1 cellular context compared by ENCODE assay signal in the genomic region with DNA sequence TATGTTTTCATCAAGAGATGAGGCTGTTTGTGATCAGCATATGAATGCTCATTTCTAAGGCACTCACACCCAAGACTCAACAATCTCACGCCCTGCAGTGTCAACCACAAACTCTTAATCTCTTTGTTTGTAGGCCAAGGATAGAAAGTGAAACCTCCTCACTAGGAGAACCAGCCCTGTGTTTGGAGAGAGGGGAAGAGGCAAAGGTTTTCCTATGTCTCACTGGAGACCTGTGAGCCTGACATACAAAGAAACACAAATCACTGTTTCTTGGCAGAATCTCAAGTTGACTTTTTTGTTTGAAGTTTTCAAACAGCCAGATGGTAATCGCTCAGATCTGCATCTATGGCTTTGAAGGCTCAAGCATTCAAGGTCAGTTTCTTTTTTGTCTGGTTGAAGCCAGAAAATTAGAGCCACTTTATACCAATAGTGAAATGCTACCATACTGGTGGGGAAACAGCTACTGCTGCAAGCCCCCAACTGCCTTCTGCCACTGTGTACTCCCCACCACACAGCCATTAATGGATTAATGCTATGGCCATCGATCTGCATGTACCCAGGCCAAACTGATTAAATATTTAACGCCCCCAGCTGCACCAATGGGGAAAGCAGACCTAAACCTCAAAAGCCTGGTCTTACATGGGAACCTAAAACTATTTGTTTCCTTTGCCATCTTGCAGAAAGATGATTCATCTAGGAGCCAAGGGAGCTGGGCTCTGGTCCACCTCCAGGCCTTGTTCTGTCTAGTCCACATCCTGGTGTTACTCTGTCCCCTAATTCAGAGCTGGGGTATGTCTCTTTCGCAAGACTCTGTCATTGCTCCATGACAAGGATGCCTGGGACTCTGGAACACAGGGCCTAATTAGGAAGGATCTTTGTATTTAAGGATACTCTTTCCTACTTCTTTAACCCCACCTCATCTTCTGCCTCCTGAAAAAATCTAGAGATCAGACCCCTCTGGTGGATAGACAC.
TF ChIP-seq lines count a peak whose summit lies in the region.

No MANE protein-coding gene starts in this region.

TF ChIP-seq in HepG2, 621 proteins besides CTCF, POLR2A, EP300 and RAD21 (continues in another document):
- TF ChIP-seq NR2F2 (IDR thresholded peaks at IDR 0.05; ENCODE audit: borderline replicate concordance, low read depth) (no peak), ZNF431 (CRISPR knock-in tag; IDR thresholded peaks at IDR 0.05; ENCODE audit: borderline replicate concordance, low read depth) (no peak), CEBPG (CRISPR knock-in tag; IDR thresholded peaks at IDR 0.05) (peak; percentile 80), CEBPB (IDR thresholded peaks at IDR 0.05; ENCODE audit: borderline replicate concordance, low read depth, low read length) (peak; percentile 80), ZNF253 (CRISPR knock-in tag; IDR thresholded peaks at IDR 0.05; ENCODE audit: borderline replicate concordance) (no peak), SOX13 (IDR thresholded peaks at IDR 0.05) (no peak), SOX13 (CRISPR knock-in tag; conservative IDR thresholded peaks at IDR 0.05 in 1 of 2, IDR thresholded peaks at IDR 0.05 in 1 of 2) (peak in 1 of 2 experiments; percentile 34; a peak in 1 of 4 replicates), LCORL (IDR thresholded peaks at IDR 0.05) (no peak), LCORL (CRISPR knock-in tag; IDR thresholded peaks at IDR 0.05) (0 out of 2 replicates have a peak, but pooled peaks have one; percentile 38), FOSL2 (CRISPR knock-in tag; IDR thresholded peaks at IDR 0.05) (peak; percentile 53), SSRP1 (CRISPR knock-in tag; IDR thresholded peaks at IDR 0.05) (peak; percentile 86), ZNF629 (CRISPR knock-in tag; conservative IDR thresholded peaks at IDR 0.05) (no peak), TCF7 (IDR thresholded peaks at IDR 0.05; ENCODE audit: low read depth) (peak; percentile 55), SIX1 (CRISPR knock-in tag; IDR thresholded peaks at IDR 0.05; ENCODE audit: borderline replicate concordance) (no peak), HMG20A (CRISPR knock-in tag; IDR thresholded peaks at IDR 0.05; ENCODE audit: borderline replicate concordance) (0 out of 2 replicates have a peak, but pooled peaks have one; percentile 62), NFE2 (CRISPR knock-in tag; IDR thresholded peaks at IDR 0.05) (no peak), HMG20B (CRISPR knock-in tag; conservative IDR thresholded peaks at IDR 0.05) (peak; percentile 72), TEAD3 (CRISPR knock-in tag; optimal IDR thresholded peaks at IDR 0.05; ENCODE audit: borderline replicate concordance) (peak; percentile 10), ZSCAN22 (CRISPR knock-in tag; IDR thresholded peaks at IDR 0.05) (no peak), GFI1 (CRISPR knock-in tag; IDR thresholded peaks at IDR 0.05; ENCODE audit: borderline replicate concordance) (peak; percentile 92), ZNF543 (CRISPR knock-in tag; IDR thresholded peaks at IDR 0.05) (no peak), ZFX (CRISPR knock-in tag; IDR thresholded peaks at IDR 0.05; ENCODE audit: low read depth) (peak; percentile 21; the same call in 1 of the 2 replicates), HNRNPUL1 (IDR thresholded peaks at IDR 0.05; ENCODE audit: low read depth, low read length) (no peak), RARG (CRISPR knock-in tag; IDR thresholded peaks at IDR 0.05; ENCODE audit: low read depth) (no peak), CBX5 (CRISPR knock-in tag; IDR thresholded peaks at IDR 0.05; ENCODE audit: borderline replicate concordance) (no peak), SMAD9 (CRISPR knock-in tag; IDR thresholded peaks at IDR 0.05) (no peak)
- TF ChIP-seq, protein P1, sequence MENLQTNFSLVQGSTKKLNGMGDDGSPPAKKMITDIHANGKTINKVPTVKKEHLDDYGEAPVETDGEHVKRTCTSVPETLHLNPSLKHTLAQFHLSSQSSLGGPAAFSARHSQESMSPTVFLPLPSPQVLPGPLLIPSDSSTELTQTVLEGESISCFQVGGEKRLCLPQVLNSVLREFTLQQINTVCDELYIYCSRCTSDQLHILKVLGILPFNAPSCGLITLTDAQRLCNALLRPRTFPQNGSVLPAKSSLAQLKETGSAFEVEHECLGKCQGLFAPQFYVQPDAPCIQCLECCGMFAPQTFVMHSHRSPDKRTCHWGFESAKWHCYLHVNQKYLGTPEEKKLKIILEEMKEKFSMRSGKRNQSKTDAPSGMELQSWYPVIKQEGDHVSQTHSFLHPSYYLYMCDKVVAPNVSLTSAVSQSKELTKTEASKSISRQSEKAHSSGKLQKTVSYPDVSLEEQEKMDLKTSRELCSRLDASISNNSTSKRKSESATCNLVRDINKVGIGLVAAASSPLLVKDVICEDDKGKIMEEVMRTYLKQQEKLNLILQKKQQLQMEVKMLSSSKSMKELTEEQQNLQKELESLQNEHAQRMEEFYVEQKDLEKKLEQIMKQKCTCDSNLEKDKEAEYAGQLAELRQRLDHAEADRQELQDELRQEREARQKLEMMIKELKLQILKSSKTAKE (CRISPR knock-in tag; IDR thresholded peaks at IDR 0.05; ENCODE audit: borderline replicate concordance), result no peak
- TF ChIP-seq, protein P2, sequence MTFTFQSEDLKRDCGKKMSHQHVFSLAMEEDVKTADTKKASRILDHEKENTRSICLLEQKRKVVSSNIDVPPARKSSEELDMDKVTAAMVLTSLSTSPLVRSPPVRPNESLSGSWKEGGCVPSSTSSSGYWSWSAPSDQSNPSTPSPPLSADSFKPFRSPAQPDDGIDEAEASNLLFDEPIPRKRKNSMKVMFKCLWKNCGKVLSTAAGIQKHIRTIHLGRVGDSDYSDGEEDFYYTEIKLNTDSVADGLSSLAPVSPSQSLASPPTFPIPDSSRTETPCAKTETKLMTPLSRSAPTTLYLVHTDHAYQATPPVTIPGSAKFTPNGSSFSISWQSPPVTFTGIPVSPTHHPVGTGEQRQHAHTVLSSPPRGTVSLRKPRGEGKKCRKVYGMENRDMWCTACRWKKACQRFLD (CRISPR knock-in tag; IDR thresholded peaks at IDR 0.05; ENCODE audit: borderline replicate concordance), result no peak
- TF ChIP-seq, protein P3, sequence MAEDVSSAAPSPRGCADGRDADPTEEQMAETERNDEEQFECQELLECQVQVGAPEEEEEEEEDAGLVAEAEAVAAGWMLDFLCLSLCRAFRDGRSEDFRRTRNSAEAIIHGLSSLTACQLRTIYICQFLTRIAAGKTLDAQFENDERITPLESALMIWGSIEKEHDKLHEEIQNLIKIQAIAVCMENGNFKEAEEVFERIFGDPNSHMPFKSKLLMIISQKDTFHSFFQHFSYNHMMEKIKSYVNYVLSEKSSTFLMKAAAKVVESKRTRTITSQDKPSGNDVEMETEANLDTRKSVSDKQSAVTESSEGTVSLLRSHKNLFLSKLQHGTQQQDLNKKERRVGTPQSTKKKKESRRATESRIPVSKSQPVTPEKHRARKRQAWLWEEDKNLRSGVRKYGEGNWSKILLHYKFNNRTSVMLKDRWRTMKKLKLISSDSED (CRISPR knock-in tag; IDR thresholded peaks at IDR 0.05), result no peak
- TF ChIP-seq, protein P4, sequence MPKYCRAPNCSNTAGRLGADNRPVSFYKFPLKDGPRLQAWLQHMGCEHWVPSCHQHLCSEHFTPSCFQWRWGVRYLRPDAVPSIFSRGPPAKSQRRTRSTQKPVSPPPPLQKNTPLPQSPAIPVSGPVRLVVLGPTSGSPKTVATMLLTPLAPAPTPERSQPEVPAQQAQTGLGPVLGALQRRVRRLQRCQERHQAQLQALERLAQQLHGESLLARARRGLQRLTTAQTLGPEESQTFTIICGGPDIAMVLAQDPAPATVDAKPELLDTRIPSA (CRISPR knock-in tag; IDR thresholded peaks at IDR 0.05; ENCODE audit: borderline replicate concordance), result no peak
- TF ChIP-seq, protein P5, sequence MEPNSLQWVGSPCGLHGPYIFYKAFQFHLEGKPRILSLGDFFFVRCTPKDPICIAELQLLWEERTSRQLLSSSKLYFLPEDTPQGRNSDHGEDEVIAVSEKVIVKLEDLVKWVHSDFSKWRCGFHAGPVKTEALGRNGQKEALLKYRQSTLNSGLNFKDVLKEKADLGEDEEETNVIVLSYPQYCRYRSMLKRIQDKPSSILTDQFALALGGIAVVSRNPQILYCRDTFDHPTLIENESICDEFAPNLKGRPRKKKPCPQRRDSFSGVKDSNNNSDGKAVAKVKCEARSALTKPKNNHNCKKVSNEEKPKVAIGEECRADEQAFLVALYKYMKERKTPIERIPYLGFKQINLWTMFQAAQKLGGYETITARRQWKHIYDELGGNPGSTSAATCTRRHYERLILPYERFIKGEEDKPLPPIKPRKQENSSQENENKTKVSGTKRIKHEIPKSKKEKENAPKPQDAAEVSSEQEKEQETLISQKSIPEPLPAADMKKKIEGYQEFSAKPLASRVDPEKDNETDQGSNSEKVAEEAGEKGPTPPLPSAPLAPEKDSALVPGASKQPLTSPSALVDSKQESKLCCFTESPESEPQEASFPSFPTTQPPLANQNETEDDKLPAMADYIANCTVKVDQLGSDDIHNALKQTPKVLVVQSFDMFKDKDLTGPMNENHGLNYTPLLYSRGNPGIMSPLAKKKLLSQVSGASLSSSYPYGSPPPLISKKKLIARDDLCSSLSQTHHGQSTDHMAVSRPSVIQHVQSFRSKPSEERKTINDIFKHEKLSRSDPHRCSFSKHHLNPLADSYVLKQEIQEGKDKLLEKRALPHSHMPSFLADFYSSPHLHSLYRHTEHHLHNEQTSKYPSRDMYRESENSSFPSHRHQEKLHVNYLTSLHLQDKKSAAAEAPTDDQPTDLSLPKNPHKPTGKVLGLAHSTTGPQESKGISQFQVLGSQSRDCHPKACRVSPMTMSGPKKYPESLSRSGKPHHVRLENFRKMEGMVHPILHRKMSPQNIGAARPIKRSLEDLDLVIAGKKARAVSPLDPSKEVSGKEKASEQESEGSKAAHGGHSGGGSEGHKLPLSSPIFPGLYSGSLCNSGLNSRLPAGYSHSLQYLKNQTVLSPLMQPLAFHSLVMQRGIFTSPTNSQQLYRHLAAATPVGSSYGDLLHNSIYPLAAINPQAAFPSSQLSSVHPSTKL (CRISPR knock-in tag; IDR thresholded peaks at IDR 0.05), result peak; percentile 14; the same call in 1 of the 2 replicates
- TF ChIP-seq, protein P6, sequence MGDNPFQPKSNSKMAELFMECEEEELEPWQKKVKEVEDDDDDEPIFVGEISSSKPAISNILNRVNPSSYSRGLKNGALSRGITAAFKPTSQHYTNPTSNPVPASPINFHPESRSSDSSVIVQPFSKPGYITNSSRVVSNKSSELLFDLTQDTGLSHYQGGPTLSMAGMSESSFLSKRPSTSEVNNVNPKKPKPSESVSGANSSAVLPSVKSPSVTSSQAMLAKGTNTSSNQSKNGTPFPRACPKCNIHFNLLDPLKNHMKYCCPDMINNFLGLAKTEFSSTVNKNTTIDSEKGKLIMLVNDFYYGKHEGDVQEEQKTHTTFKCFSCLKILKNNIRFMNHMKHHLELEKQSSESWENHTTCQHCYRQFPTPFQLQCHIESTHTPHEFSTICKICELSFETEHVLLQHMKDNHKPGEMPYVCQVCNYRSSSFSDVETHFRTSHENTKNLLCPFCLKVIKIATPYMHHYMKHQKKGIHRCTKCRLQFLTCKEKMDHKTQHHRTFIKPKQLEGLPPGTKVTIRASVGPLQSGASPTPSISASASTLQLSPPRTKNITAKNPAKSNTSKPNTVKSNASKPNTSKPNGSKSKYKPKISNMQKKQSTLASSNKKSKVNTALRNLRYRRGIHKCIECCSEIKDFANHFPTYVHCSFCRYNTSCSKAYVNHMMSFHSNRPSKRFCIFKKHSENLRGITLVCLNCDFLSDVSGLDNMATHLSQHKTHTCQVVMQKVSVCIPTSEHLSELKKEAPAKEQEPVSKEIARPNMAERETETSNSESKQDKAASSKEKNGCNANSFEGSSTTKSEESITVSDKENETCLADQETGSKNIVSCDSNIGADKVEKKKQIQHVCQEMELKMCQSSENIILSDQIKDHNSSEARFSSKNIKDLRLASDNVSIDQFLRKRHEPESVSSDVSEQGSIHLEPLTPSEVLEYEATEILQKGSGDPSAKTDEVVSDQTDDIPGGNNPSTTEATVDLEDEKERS (CRISPR knock-in tag; IDR thresholded peaks at IDR 0.05), result no peak
- TF ChIP-seq, protein P7, sequence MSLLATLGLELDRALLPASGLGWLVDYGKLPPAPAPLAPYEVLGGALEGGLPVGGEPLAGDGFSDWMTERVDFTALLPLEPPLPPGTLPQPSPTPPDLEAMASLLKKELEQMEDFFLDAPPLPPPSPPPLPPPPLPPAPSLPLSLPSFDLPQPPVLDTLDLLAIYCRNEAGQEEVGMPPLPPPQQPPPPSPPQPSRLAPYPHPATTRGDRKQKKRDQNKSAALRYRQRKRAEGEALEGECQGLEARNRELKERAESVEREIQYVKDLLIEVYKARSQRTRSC (CRISPR knock-in tag; IDR thresholded peaks at IDR 0.05; ENCODE audit: low read depth), result no peak
- TF ChIP-seq, protein P8, sequence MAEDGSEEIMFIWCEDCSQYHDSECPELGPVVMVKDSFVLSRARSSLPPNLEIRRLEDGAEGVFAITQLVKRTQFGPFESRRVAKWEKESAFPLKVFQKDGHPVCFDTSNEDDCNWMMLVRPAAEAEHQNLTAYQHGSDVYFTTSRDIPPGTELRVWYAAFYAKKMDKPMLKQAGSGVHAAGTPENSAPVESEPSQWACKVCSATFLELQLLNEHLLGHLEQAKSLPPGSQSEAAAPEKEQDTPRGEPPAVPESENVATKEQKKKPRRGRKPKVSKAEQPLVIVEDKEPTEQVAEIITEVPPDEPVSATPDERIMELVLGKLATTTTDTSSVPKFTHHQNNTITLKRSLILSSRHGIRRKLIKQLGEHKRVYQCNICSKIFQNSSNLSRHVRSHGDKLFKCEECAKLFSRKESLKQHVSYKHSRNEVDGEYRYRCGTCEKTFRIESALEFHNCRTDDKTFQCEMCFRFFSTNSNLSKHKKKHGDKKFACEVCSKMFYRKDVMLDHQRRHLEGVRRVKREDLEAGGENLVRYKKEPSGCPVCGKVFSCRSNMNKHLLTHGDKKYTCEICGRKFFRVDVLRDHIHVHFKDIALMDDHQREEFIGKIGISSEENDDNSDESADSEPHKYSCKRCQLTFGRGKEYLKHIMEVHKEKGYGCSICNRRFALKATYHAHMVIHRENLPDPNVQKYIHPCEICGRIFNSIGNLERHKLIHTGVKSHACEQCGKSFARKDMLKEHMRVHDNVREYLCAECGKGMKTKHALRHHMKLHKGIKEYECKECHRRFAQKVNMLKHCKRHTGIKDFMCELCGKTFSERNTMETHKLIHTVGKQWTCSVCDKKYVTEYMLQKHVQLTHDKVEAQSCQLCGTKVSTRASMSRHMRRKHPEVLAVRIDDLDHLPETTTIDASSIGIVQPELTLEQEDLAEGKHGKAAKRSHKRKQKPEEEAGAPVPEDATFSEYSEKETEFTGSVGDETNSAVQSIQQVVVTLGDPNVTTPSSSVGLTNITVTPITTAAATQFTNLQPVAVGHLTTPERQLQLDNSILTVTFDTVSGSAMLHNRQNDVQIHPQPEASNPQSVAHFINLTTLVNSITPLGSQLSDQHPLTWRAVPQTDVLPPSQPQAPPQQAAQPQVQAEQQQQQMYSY (CRISPR knock-in tag; IDR thresholded peaks at IDR 0.05), result peak; percentile 94
- TF ChIP-seq, protein P9, sequence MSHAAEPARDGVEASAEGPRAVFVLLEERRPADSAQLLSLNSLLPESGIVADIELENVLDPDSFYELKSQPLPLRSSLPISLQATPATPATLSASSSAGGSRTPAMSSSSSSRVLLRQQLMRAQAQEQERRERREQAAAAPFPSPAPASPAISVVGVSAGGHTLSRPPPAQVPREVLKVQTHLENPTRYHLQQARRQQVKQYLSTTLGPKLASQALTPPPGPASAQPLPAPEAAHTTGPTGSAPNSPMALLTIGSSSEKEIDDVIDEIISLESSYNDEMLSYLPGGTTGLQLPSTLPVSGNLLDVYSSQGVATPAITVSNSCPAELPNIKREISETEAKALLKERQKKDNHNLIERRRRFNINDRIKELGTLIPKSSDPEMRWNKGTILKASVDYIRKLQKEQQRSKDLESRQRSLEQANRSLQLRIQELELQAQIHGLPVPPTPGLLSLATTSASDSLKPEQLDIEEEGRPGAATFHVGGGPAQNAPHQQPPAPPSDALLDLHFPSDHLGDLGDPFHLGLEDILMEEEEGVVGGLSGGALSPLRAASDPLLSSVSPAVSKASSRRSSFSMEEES (CRISPR knock-in tag; IDR thresholded peaks at IDR 0.05), result no peak
